21 cellular contexts compared by ENCODE assay signal in the genomic region with DNA sequence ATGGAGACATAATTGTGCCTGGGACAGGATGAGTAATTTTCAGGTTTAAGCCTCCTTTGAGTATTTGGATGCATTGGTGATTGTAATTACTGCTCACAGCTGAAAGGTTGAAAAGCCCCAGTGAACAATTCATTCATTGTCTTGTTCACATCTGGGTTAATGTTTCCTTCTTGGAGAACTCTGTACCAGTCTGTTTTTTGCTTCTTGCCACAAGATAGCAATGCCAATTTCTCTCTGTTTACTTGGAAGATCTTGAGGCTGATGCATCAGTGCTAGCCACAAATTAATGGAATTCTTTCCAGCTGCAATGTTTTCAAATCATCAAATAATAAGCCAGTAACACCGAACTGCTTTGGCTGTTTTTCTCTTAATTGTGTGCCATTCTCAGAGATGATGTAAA.
DNase-seq lines count a peak whose midpoint lies in the region; ATAC-seq, FAIRE-seq and TF ChIP-seq lines count a peak whose summit lies in the region.
"Had no signal": no experiment of that assay in that cellular context is flagged by ENCODE, and none has a peak within 500 bp of the region (broad histone marks: within the 10 kb centered on the region; RNA-seq: fewer than 3 reads in every experiment).

No MANE protein-coding gene starts in this region.

- peaks cover 3% of the 10 kb centered on the region for H3K9me3 Mint-ChIP-seq in stimulated activated memory B cell treated with anti-CD40 and anti-IgM and Interleukin-4, amounts not matched to agents 10 μg/mL and 1 μg/mL and 100 μg/mL, for 72 hours

- H3K9me3 ChIP-seq in mammary epithelial cell (replicated peaks; ENCODE audit: insufficient read depth, low read length) (no peaks in the 10 kb centered on the region), breast epithelium (no peaks in the 10 kb centered on the region), keratinocyte (ENCODE audit: control insufficient read depth, low read depth, low read length) (no peaks in the 10 kb centered on the region), T-helper 17 cell (ENCODE audit: control insufficient read depth, low read length, poor library complexity, severe bottlenecking) (no peaks in the 10 kb centered on the region)

- H3K36me3 Mint-ChIP-seq in stimulated activated memory B cell treated with anti-CD40 and anti-IgM and Interleukin-4, amounts not matched to agents 10 μg/mL and 1 μg/mL and 100 μg/mL, for 72 hours: no peaks in the 10 kb centered on the region
- no peaks in the 10 kb centered on the region for H3K36me3 Mint-ChIP-seq in T-helper 17 cell (ENCODE audit: low read depth)
- H3K36me3 Mint-ChIP-seq: CD4-positive, CD25-positive, alpha-beta regulatory T cell had no signal

- peak; percentile 48 for DNase-seq in mammary epithelial cell
- no peak for DNase-seq in breast epithelium (ENCODE audit: low spot score in 2 of 2)
- DNase-seq in keratinocyte (ENCODE audit: low read depth, low spot score): no peak
- peak; percentile 37 for DNase-seq in putamen (ENCODE audit: low spot score)
- DNase-seq in lower leg skin (ENCODE audit: low spot score in 2 of 2): no peak
- DNase-seq in T-helper 17 cell: no peak
- DNase-seq in GOT3 (lab: John Stamatoyannopoulos, UW): no peak
- DNase-seq: 8988T; Caco-2; CD4-positive, CD25-positive, alpha-beta regulatory T cell; Kasumi-1; MM.1S; NCI-H1092; NCI-H1436 treated with DMSO at 0.1 percent for 48 hours; NCI-H2029 treated with DMSO at 0.1 percent for 48 hours; NCI-H748 treated with DMSO at 0.1 percent for 48 hours; OCI-M1; SHP77 treated with DMSO at 0.1 percent for 48 hours had no signal

- no peak overlapping the region for H3K4me3 Mint-ChIP-seq in stimulated activated memory B cell treated with anti-CD40 and anti-IgM and Interleukin-4, amounts not matched to agents 10 μg/mL and 1 μg/mL and 100 μg/mL, for 72 hours
- H3K4me3 Mint-ChIP-seq in T-helper 17 cell: no peak overlapping the region
- H3K4me3 Mint-ChIP-seq: B cell; CD4-positive, CD25-positive, alpha-beta regulatory T cell had no signal

- H3K36me3 ChIP-seq in mammary epithelial cell (ENCODE audit: insufficient read depth, low read length): no peaks in the 10 kb centered on the region
- H3K36me3 ChIP-seq in breast epithelium: no peaks in the 10 kb centered on the region
- H3K36me3 ChIP-seq in keratinocyte (ENCODE audit: control insufficient read depth in 2 of 2, extremely low read depth in 1 of 2, insufficient read depth in 2 of 2, low read length in 2 of 2): no peaks in the 10 kb centered on the region

- no TSS peak for BruUV-seq in mammary epithelial cell (replicated peaks; lab: Mats Ljungman, UMichigan)

- TF ChIP-seq POLR2A in breast epithelium (IDR thresholded peaks at IDR 0.05) (no peak), lower leg skin (IDR thresholded peaks at IDR 0.05) (no peak)

- H3K4me2 ChIP-seq in mammary epithelial cell (ENCODE audit: insufficient read depth, low read depth, low read length): no peak overlapping the region
- H3K4me2 ChIP-seq in keratinocyte (ENCODE audit: control insufficient read depth, extremely low read depth, insufficient read depth, low read depth, low read length): no peak overlapping the region

- peak; percentile 29 for FAIRE-seq in keratinocyte (lab: Jason Lieb, UNC)
- FAIRE-seq: G401.6 had no signal

- CTCF ChIA-PET in mammary epithelial cell (lab: Charles Lee; ENCODE audit: low non-redundant PET): interaction anchor here (0.6 kb wide), 1 partner anchor 806 kb away, joined by 3 read pairs; no protein-coding TSS in a partner anchor

- H3K79me2 ChIP-seq in mammary epithelial cell (ENCODE audit: insufficient read depth, low read length): no peaks in the 10 kb centered on the region
- H3K79me2 ChIP-seq in keratinocyte (ENCODE audit: control insufficient read depth, insufficient read depth, low read length): no peaks in the 10 kb centered on the region

- H3K4me3 ChIP-seq in mammary epithelial cell (replicated peaks in 1 of 3; ENCODE audit: insufficient read depth in 1 of 3, low read depth in 2 of 3, low read length in 3 of 3) (no peak overlapping the region), breast epithelium (no peak overlapping the region), keratinocyte (ENCODE audit: control insufficient read depth in 2 of 3, extremely low read depth in 1 of 3, insufficient read depth in 2 of 3, low read depth in 1 of 3, low read length in 3 of 3) (no peak overlapping the region), lower leg skin (ENCODE audit: low read depth, poor library complexity, severe bottlenecking) (no peak overlapping the region)

- no peaks in the 10 kb centered on the region for H3K27me3 ChIP-seq in mammary epithelial cell (ENCODE audit: insufficient read depth, low read length)
- no peaks in the 10 kb centered on the region for H3K27me3 ChIP-seq in breast epithelium
- no peaks in the 10 kb centered on the region for H3K27me3 ChIP-seq in keratinocyte (ENCODE audit: control insufficient read depth, extremely low read depth, insufficient read depth, low read length)

- no peak overlapping the region for H3K27ac Mint-ChIP-seq in stimulated activated memory B cell treated with anti-CD40 and anti-IgM and Interleukin-4, amounts not matched to agents 10 μg/mL and 1 μg/mL and 100 μg/mL, for 72 hours
- H3K27ac Mint-ChIP-seq in T-helper 17 cell: no peak overlapping the region
- H3K27ac Mint-ChIP-seq: B cell; CD4-positive, CD25-positive, alpha-beta regulatory T cell had no signal

- H3K4me1 ChIP-seq in mammary epithelial cell (ENCODE audit: insufficient read depth, low read length) (peaks cover 3% of the 10 kb centered on the region), breast epithelium (no peaks in the 10 kb centered on the region), keratinocyte (ENCODE audit: control insufficient read depth, extremely low read depth, insufficient read depth, low read length) (no peaks in the 10 kb centered on the region)
- H3K4me1 ChIP-seq: Caco-2 had no signal

- no peaks in the 10 kb centered on the region for H3K4me1 Mint-ChIP-seq in stimulated activated memory B cell treated with anti-CD40 and anti-IgM and Interleukin-4, amounts not matched to agents 10 μg/mL and 1 μg/mL and 100 μg/mL, for 72 hours
- no peaks in the 10 kb centered on the region for H3K4me1 Mint-ChIP-seq in T-helper 17 cell
- H3K4me1 Mint-ChIP-seq: B cell; CD4-positive, CD25-positive, alpha-beta regulatory T cell had no signal

- in situ Hi-C loops in mammary epithelial cell (cut with MboI; ENCODE audit: low sequenced_read_pairs in 2 of 2): no loop called here

- ATAC-seq in stimulated activated memory B cell treated with anti-CD40 and anti-IgM and Interleukin-4, amounts not matched to agents 10 μg/mL and 1 μg/mL and 100 μg/mL, for 72 hours: no peak
- ATAC-seq in T-helper 17 cell: no peak

- H3K27me3 Mint-ChIP-seq in stimulated activated memory B cell treated with anti-CD40 and anti-IgM and Interleukin-4, amounts not matched to agents 10 μg/mL and 1 μg/mL and 100 μg/mL, for 72 hours: no peaks in the 10 kb centered on the region
- H3K27me3 Mint-ChIP-seq in T-helper 17 cell: no peaks in the 10 kb centered on the region
- H3K27me3 Mint-ChIP-seq: B cell; CD4-positive, CD25-positive, alpha-beta regulatory T cell had no signal

- dilution Hi-C loops in mammary epithelial cell (cut with HindIII; ENCODE audit: low sequenced_read_pairs): no loop called here
- dilution Hi-C loops in keratinocyte (cut with MboI; ENCODE audit: extremely low pct_ligation_motif_present, low sequenced_read_pairs): no loop called here

- no peak overlapping the region for H2AFZ ChIP-seq in mammary epithelial cell (ENCODE audit: low read depth, low read length)
- no peak overlapping the region for H2AFZ ChIP-seq in keratinocyte (ENCODE audit: control insufficient read depth, low read length)

- H3K9me1 ChIP-seq in keratinocyte (ENCODE audit: control insufficient read depth, extremely low read depth, insufficient read depth, low read length): no peaks in the 10 kb centered on the region

- 10% methylated on average over 1 of the region's 1 CpG for WGBS in mammary epithelial cell (ENCODE audit: low coverage, missing lambda C conversion rate)
- WGBS in lower leg skin, 2 donors: 55 to 56% methylated on average over 1 of the region's 1 CpG

- H3K9ac ChIP-seq in mammary epithelial cell (ENCODE audit: insufficient read depth, low read length) (no peak overlapping the region), keratinocyte (ENCODE audit: control insufficient read depth, extremely low read depth, insufficient read depth, low read length) (no peak overlapping the region)

- intact Hi-C loops in mammary epithelial cell (cut with micrococcal nuclease): no loop called here
- intact Hi-C loops in breast epithelium (cut with DNase I; ENCODE audit: low total_unique reads): no loop called here
- intact Hi-C loops in lower leg skin (cut with DNase I; ENCODE audit: low total_unique reads): no loop called here

- no peak overlapping the region for H3K27ac ChIP-seq in mammary epithelial cell (ENCODE audit: insufficient read depth, low read depth, low read length)
- H3K27ac ChIP-seq in breast epithelium: peak overlapping the region in 1 of 2 donors; percentile 1
- H3K27ac ChIP-seq in keratinocyte (ENCODE audit: control insufficient read depth, insufficient read depth, low read length): no peak overlapping the region

- H4K20me1 ChIP-seq in mammary epithelial cell (ENCODE audit: insufficient read depth, low read length): no peaks in the 10 kb centered on the region
- H4K20me1 ChIP-seq in keratinocyte (ENCODE audit: control insufficient read depth, extremely low read depth, insufficient read depth, low read length): no peaks in the 10 kb centered on the region

- TF ChIP-seq CTCF in mammary epithelial cell (conservative IDR thresholded peaks at IDR 0.05 in 1 of 2, IDR thresholded peaks at IDR 0.05 in 1 of 2; ENCODE audit: extremely low read depth in 1 of 2, insufficient read depth in 1 of 2, low read depth in 1 of 2, low read length in 2 of 2) (no peak), breast epithelium (IDR thresholded peaks at IDR 0.05) (no peak), keratinocyte (optimal IDR thresholded peaks at IDR 0.05 in 1 of 3, IDR thresholded peaks at IDR 0.05 in 1 of 3, conservative IDR thresholded peaks at IDR 0.05 in 1 of 3; ENCODE audit: extremely low read depth in 1 of 3, insufficient read depth in 2 of 3, low read length in 3 of 3) (no peak), lower leg skin (IDR thresholded peaks at IDR 0.05) (no peak)

Comparison
In these comparisons a context has a peak if more than half of its experiments do, and no peak if none do; other contexts are left out.
1. DNase-seq: peak in mammary epithelial cell (single experiment) and putamen (single experiment); none in breast epithelium (0 of 2), keratinocyte (single experiment), lower leg skin (0 of 2), T-helper 17 cell (0 of 3) and GOT3 (single experiment).